15 cellular contexts compared by ENCODE assay signal in genomic region chr1:230071316-230071715, GRCh38.
"Had no signal": no experiment of that assay in that cellular context is flagged by ENCODE, and none has a peak within 500 bp of the region (broad histone marks: within the 10 kb centered on the region; RNA-seq: fewer than 3 reads in every experiment).

No MANE protein-coding gene starts in this region.

- H3K9me3 Mint-ChIP-seq: activated CD8-positive, alpha-beta T cell treated with anti-CD3 and anti-CD28 coated beads for 36 hours; activated naive CD8-positive, alpha-beta T cell treated with anti-CD3 and anti-CD28 coated beads, Interleukin-2, amount 10 ng/mL, durations not matched to agents 7 days and 5 days; natural killer cell; stimulated activated naive CD8-positive, alpha-beta T cell treated with anti-CD3 and anti-CD28 coated beads, Interleukin-15, Interleukin-2, amounts not matched to agents 100 ng/mL and 50 ng/mL, for 24 hours had no signal

- H3K27ac Mint-ChIP-seq: activated CD8-positive, alpha-beta T cell treated with anti-CD3 and anti-CD28 coated beads for 36 hours; activated naive CD8-positive, alpha-beta T cell treated with anti-CD3 and anti-CD28 coated beads, Interleukin-2, amount 10 ng/mL, durations not matched to agents 7 days and 5 days; natural killer cell; stimulated activated naive CD8-positive, alpha-beta T cell treated with anti-CD3 and anti-CD28 coated beads, Interleukin-15, Interleukin-2, amounts not matched to agents 100 ng/mL and 50 ng/mL, for 24 hours had no signal

- H3K4me3 ChIP-seq: colonic mucosa, heart left ventricle, testis had no signal

- H3K36me3 ChIP-seq: colonic mucosa had no signal

- H3K9me3 ChIP-seq: colonic mucosa, heart left ventricle, testis had no signal

- H3K27me3 ChIP-seq: colonic mucosa, heart left ventricle, testis had no signal

- H3K27me3 Mint-ChIP-seq: activated CD8-positive, alpha-beta T cell treated with anti-CD3 and anti-CD28 coated beads for 36 hours; stimulated activated naive CD8-positive, alpha-beta T cell treated with anti-CD3 and anti-CD28 coated beads, Interleukin-15, Interleukin-2, amounts not matched to agents 100 ng/mL and 50 ng/mL, for 24 hours had no signal

- DNase-seq: activated CD4-positive, alpha-beta T cell treated with anti-CD3 and anti-CD28 coated beads for 4 hours; activated CD8-positive, alpha-beta T cell treated with anti-CD3 and anti-CD28 coated beads for 36 hours; activated effector memory CD4-positive, alpha-beta T cell treated with anti-CD3 and anti-CD28 coated beads, Interleukin-2, amount 50 U/mL, for 16 hours; activated naive CD8-positive, alpha-beta T cell treated with anti-CD3 and anti-CD28 coated beads, Interleukin-2, amount 10 ng/mL, durations not matched to agents 7 days and 5 days; activated T-cell treated with anti-CD3 and anti-CD28 coated beads for 4 hours; aorta; colonic mucosa; effector CD4-positive, alpha-beta T cell; foreskin melanocyte; heart left ventricle; natural killer cell; occipital lobe; stimulated activated CD4-positive, alpha-beta T cell treated with anti-CD3 and anti-CD28 coated beads, Interleukin-4, amount 100 ng/mL, for 1 hour; testis had no signal

- H3K36me3 Mint-ChIP-seq: natural killer cell had no signal

- H3K27ac ChIP-seq: colonic mucosa, heart left ventricle, testis had no signal

- H3K4me3 Mint-ChIP-seq: activated CD8-positive, alpha-beta T cell treated with anti-CD3 and anti-CD28 coated beads for 36 hours; activated naive CD8-positive, alpha-beta T cell treated with anti-CD3 and anti-CD28 coated beads, Interleukin-2, amount 10 ng/mL, durations not matched to agents 7 days and 5 days; natural killer cell; stimulated activated naive CD8-positive, alpha-beta T cell treated with anti-CD3 and anti-CD28 coated beads, Interleukin-15, Interleukin-2, amounts not matched to agents 100 ng/mL and 50 ng/mL, for 24 hours had no signal

- ATAC-seq: activated CD8-positive, alpha-beta T cell treated with anti-CD3 and anti-CD28 coated beads for 36 hours; heart left ventricle; natural killer cell had no signal
